21 cellular contexts compared by ENCODE assay signal in the genomic region with DNA sequence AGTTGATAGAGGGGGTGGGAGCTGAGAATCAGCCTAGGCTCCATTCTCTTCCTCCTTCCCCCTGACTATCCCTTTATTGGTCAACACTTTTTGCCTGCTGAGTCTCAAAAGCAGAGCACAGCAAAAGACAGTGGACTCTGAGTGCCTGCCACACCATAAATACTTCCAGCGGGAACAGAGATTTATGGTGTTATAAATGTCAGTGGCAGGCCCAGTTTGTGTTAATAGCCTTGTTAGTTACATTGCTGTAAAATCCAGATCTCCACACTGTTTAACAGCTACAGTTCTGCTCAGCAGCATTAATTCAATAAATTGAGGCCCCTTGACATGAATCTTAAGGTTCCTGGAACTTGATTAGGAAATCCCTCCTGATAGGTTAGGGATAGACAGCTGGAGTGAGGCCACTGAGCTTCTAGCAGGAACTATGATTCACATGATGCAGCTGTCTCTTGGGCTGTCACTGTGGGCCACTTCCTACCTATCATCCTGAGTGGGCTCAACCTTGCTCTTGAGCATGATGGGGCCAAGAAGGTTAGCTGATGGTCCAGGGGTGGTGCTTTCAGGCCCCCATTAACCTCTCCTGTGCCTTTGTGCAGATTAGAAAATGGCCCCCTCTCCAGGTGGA.
DNase-seq lines count a peak whose midpoint lies in the region; ATAC-seq, FAIRE-seq and TF ChIP-seq lines count a peak whose summit lies in the region.
"Had no signal": no experiment of that assay in that cellular context is flagged by ENCODE, and none has a peak within 500 bp of the region (broad histone marks: within the 10 kb centered on the region; RNA-seq: fewer than 3 reads in every experiment).

No MANE protein-coding gene starts in this region.

- no peaks in the 10 kb centered on the region for H3K4me1 Mint-ChIP-seq in HFFc6 (ENCODE audit: low read depth)

- H3K4me1 ChIP-seq in sigmoid colon (peaks cover 0 to 27% (median 19%) of the 10 kb centered on the region in 4 donors), right cardiac atrium (ENCODE audit: control insufficient read depth, insufficient read depth, low read length) (no peaks in the 10 kb centered on the region)
- H3K4me1 ChIP-seq: HAP-1 had no signal

- no peak for DNase-seq in GM12892 (ENCODE audit: insufficient read length)
- DNase-seq in NCI-H2227 (lab: John Stamatoyannopoulos, UW; ENCODE audit: unreplicated experiment): peak; percentile 47
- DNase-seq in left colon: peak in 1 of 2 donors; percentile 44
- peak; percentile 77 for DNase-seq in sigmoid colon
- DNase-seq in HFFc6: no peak
- DNase-seq in medulla oblongata (ENCODE audit: extremely low spot score): no peak
- no peak for DNase-seq in right cardiac atrium
- DNase-seq: DND-41, Karpas-422, NCI-H1092, NCI-H1436 treated with DMSO at 0.1 percent for 48 hours, NCI-H2029, NCI-H526 had no signal

- no peak overlapping the region for H3K4me3 Mint-ChIP-seq in HFFc6
- H3K4me3 Mint-ChIP-seq: B cell, GM23338 had no signal

- TF ChIP-seq POLR2A in GM12892 (IDR thresholded peaks at IDR 0.05; ENCODE audit: low read depth, low read length) (no peak), sigmoid colon (IDR thresholded peaks at IDR 0.05) (no peak)

- peak; percentile 17 for FAIRE-seq in GM12892 (lab: Jason Lieb, UNC)
- FAIRE-seq: A204.1, GM12891, RCC 7860 had no signal

- intact Hi-C loops in left colon (cut with DNase I, micrococcal nuclease): no loop called here
- intact Hi-C loops in sigmoid colon (cut with DNase I): loop anchor here (2.0 to 10.0 kb wide), 6 partner anchors 124 to 641 kb away; partner anchors contain the start of gene HSPB8
- intact Hi-C loops in right cardiac atrium (cut with DNase I): no loop called here

- H3K27ac ChIP-seq in sigmoid colon (peak overlapping the region in 3 of 4 donors; percentile 66 to 76 (median 70)), right cardiac atrium (ENCODE audit: low read length) (no peak overlapping the region)

- H3K36me3 ChIP-seq in sigmoid colon: no peaks in the 10 kb centered on the region
- H3K36me3 ChIP-seq: HAP-1 had no signal

- peak; percentile 75 to 92 (median 80) for TF ChIP-seq EP300 in sigmoid colon (IDR thresholded peaks at IDR 0.05)

- H3K27me3 ChIP-seq in sigmoid colon (no peaks in the 10 kb centered on the region), right cardiac atrium (ENCODE audit: control insufficient read depth, insufficient read depth) (no peaks in the 10 kb centered on the region)

- H3K9me3 ChIP-seq in sigmoid colon (no peaks in the 10 kb centered on the region), right cardiac atrium (ENCODE audit: control insufficient read depth, low read length) (no peaks in the 10 kb centered on the region)
- H3K9me3 ChIP-seq: HAP-1 had no signal

- TF ChIP-seq CTCF in sigmoid colon (IDR thresholded peaks at IDR 0.05) (no peak), HFFc6 (IDR thresholded peaks at IDR 0.05) (no peak)

- no peaks in the 10 kb centered on the region; the same call in 1 of the 2 replicates for H3K36me3 Mint-ChIP-seq in HFFc6 (ENCODE audit: low read depth)

- ATAC-seq in left colon (peak; percentile 100), esophagus mucosa (no peak), right cardiac atrium (no peak)
- ATAC-seq: GM23338, Right ventricle myocardium inferior had no signal

- no peak overlapping the region for H3K27ac Mint-ChIP-seq in HFFc6
- H3K27ac Mint-ChIP-seq: B cell, GM23338 had no signal

- WGBS in sigmoid colon, 2 donors: 0 to 7% methylated on average over 1 of the region's 1 CpG
- 70% methylated on average over 1 of the region's 1 CpG for WGBS in right cardiac atrium

- H3K27me3 Mint-ChIP-seq in HFFc6 (ENCODE audit: insufficient read depth): no peaks in the 10 kb centered on the region; the same call in 1 of the 2 replicates

- H3K9me3 Mint-ChIP-seq in HFFc6: peaks cover 44% of the 10 kb centered on the region

- no peak overlapping the region for H3K4me3 ChIP-seq in sigmoid colon
- H3K4me3 ChIP-seq in right cardiac atrium (ENCODE audit: low read length): no peak overlapping the region
- H3K4me3 ChIP-seq: GM23338, HAP-1 had no signal

Comparison
In these comparisons a context has a peak if more than half of its experiments do, and no peak if none do; other contexts are left out.
1. DNase-seq: peak in NCI-H2227 (single experiment) and sigmoid colon (single experiment); none in GM12892 (single experiment), HFFc6 (single experiment), medulla oblongata (single experiment) and right cardiac atrium (0 of 3).